29 cellular contexts compared by ENCODE assay signal in the genomic region with DNA sequence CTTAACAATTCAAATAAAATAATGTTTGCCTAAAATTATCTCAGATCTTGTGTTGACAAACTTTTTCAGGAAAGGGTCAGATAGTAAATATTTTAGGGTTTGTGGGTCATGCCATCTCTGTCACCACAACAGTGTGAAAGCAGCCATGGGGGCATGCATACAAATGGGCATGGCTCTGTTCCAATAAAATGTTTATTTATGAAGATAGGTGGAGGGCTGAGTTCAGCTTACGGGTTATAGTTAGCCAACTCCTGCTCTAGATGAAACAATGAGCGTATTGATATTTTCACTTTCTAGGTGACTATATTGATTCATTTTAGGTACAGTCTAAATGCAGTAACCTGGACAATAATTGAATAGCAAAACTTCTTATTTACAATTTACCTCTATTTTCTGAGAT.
"Had no signal": no experiment of that assay in that cellular context is flagged by ENCODE, and none has a peak within 500 bp of the region (broad histone marks: within the 10 kb centered on the region; RNA-seq: fewer than 3 reads in every experiment).

No MANE protein-coding gene starts in this region.

- ATAC-seq: effector memory CD8-positive, alpha-beta T cell; esophagus mucosa; left cardiac atrium; naive thymus-derived CD4-positive, alpha-beta T cell; stimulated activated naive B cell treated with anti-CD40 and anti-IgM and Interleukin-4, amounts not matched to agents 10 μg/mL and 1 μg/mL and 100 μg/mL, for 72 hours had no signal

- H3K4me1 ChIP-seq: ascending aorta, prostate gland, sigmoid colon, thyroid gland, upper lobe of left lung had no signal

- H3K27ac ChIP-seq: ascending aorta, brain microvascular endothelial cell, pancreas, prostate gland, sigmoid colon, stomach, thyroid gland, upper lobe of left lung had no signal

- H3K36me3 ChIP-seq: ascending aorta, brain microvascular endothelial cell, pancreas, prostate gland, sigmoid colon, stomach, thyroid gland, upper lobe of left lung had no signal

- H3K27me3 ChIP-seq: ascending aorta, brain microvascular endothelial cell, pancreas, sigmoid colon, stomach, thyroid gland, upper lobe of left lung had no signal

- H3K4me2 ChIP-seq: smooth muscle cell had no signal

- H3K4me3 ChIP-seq: ascending aorta, pancreas, prostate gland, sigmoid colon, smooth muscle cell, stomach, thyroid gland, upper lobe of left lung had no signal

- H3K9me3 ChIP-seq: ascending aorta, pancreas, prostate gland, sigmoid colon, stomach, thyroid gland, upper lobe of left lung had no signal

- DNase-seq: activated CD4-positive, alpha-beta T cell treated with anti-CD3 and anti-CD28 coated beads for 4 hours; activated CD4-positive, alpha-beta T cell treated with anti-CD3 and anti-CD28 coated beads, Interleukin-2, amount 50 U/mL, for 48 hours; activated CD4-positive, CD25-positive, alpha-beta regulatory T cell; activated CD8-positive, alpha-beta memory T cell treated with anti-CD3 and anti-CD28 coated beads for 24 hours; activated effector memory CD4-positive, alpha-beta T cell treated with anti-CD3 and anti-CD28 coated beads, Interleukin-2, amount 50 U/mL, for 16 hours; activated naive CD4-positive, alpha-beta T cell treated with anti-CD3 and anti-CD28 coated beads, Interleukin-2, amount 10 ng/mL, durations not matched to agents 7 days and 5 days; activated naive CD8-positive, alpha-beta T cell treated with anti-CD3 and anti-CD28 coated beads, Interleukin-2, amount 10 ng/mL, durations not matched to agents 7 days and 5 days; activated T-cell treated with anti-CD3 and anti-CD28 coated beads, Interleukin-2, amount 50 U/mL, for 1 hour; brain microvascular endothelial cell; cortex of kidney; effector memory CD8-positive, alpha-beta T cell; foreskin fibroblast; head of caudate nucleus; hippocampal formation; left cardiac atrium; naive thymus-derived CD4-positive, alpha-beta T cell; pancreas; retina; sigmoid colon; stimulated activated CD4-positive, alpha-beta T cell treated with anti-CD3 and anti-CD28 coated beads, Interleukin-15, amount 100 ng/mL, for 24 hours; stimulated activated CD4-positive, alpha-beta T cell treated with anti-CD3 and anti-CD28 coated beads, Interleukin-2, amount 100 ng/mL, for 24 hours; stimulated activated naive B cell treated with anti-CD40 and anti-IgM and Interleukin-4, amounts not matched to agents 10 μg/mL and 1 μg/mL and 100 μg/mL, for 72 hours; stomach; thyroid gland; upper lobe of left lung had no signal
